8 cellular contexts compared by ENCODE assay signal in genomic region chr15:90351479-90352108, GRCh38. TPM values are rescaled to one million over a fixed set of nuclear protein-coding genes. Genes with fewer than 3 reads are reported as not detected.
DNase-seq lines count a peak whose midpoint lies in the region; ATAC-seq and TF ChIP-seq lines count a peak whose summit lies in the region.

No MANE protein-coding gene starts in this region.

- H3K27ac ChIP-seq in tibial nerve: peak overlapping the region in 1 of 4 donors; percentile 78

- H3K4me3 ChIP-seq in GM12865 (ENCODE audit: low read depth, low read length): peak overlapping the region; percentile 95
- H3K4me3 ChIP-seq in astrocyte of the cerebellum (ENCODE audit: low read depth, low read length): peak overlapping the region; percentile 88
- peak overlapping the region; percentile 38 for H3K4me3 ChIP-seq in kidney epithelial cell (ENCODE audit: low read depth, low read length)
- peak overlapping the region in 3 of 4 donors; percentile 58 to 97 (median 96) for H3K4me3 ChIP-seq in tibial nerve

- H3K36me3 ChIP-seq in kidney epithelial cell (ENCODE audit: control insufficient read depth, insufficient read depth, low read length) (no peaks in the 10 kb centered on the region), tibial nerve (no peaks in the 10 kb centered on the region)

- no peak for TF ChIP-seq POLR2A in tibial nerve (IDR thresholded peaks at IDR 0.05)

- WGBS in tibial nerve, 2 donors: 28 to 33% methylated on average over 23 of the region's 25 CpGs

- H3K4me1 ChIP-seq in tibial nerve: peaks cover 0 to 11% (median 2%) of the 10 kb centered on the region in 4 donors

- ATAC-seq in HG03442 (IDR thresholded peaks at IDR 0.05; ENCODE audit: unreplicated experiment) (peak; percentile 13), HG03280 (IDR thresholded peaks at IDR 0.05; ENCODE audit: unreplicated experiment) (no peak), GM19455 (IDR thresholded peaks at IDR 0.05; ENCODE audit: unreplicated experiment) (no peak)

- in situ Hi-C loops in astrocyte of the cerebellum (cut with HindIII; ENCODE audit: low sequenced_read_pairs): loop anchor here (5.0 kb wide), 1 partner anchor 86 kb away; no protein-coding TSS in a partner anchor

- H3K27me3 ChIP-seq in kidney epithelial cell (ENCODE audit: control insufficient read depth, insufficient read depth, low read length) (no peaks in the 10 kb centered on the region), tibial nerve (no peaks in the 10 kb centered on the region)

- H3K9me3 ChIP-seq in tibial nerve: no peaks in the 10 kb centered on the region

- DNase-seq in GM12865 (ENCODE audit: low read depth): no peak
- no peak for DNase-seq in astrocyte of the cerebellum (ENCODE audit: low read depth)
- no peak for DNase-seq in kidney epithelial cell (ENCODE audit: low read depth)
- no peak for DNase-seq in tibial nerve (ENCODE audit: low spot score in 2 of 2)
- no peak for DNase-seq in T1000 (lab: John Stamatoyannopoulos, UW)

- TF ChIP-seq CTCF in GM12865 (IDR thresholded peaks at IDR 0.05; ENCODE audit: insufficient read depth, low read depth, low read length, missing control alignments) (no peak), astrocyte of the cerebellum (IDR thresholded peaks at IDR 0.05; ENCODE audit: low read depth, low read length, missing control alignments) (no peak), kidney epithelial cell (IDR thresholded peaks at IDR 0.05; ENCODE audit: insufficient read depth, low read length, poor library complexity, severe bottlenecking) (no peak), tibial nerve (IDR thresholded peaks at IDR 0.05) (no peak)

- TF ChIP-seq EP300 in tibial nerve (IDR thresholded peaks at IDR 0.05): no peak

RNA-seq across cellular contexts. Expression of gene ZNF774, which starts 0.5 kb away (rescaled TPM):
- total RNA-seq in kidney epithelial cell (2.0 and 4.0 TPM in 2 replicates), tibial nerve (1 to 10 TPM in 2 of 4 donors, under 1 TPM in 2; 0.66 to 2.9 (median 1.2) TPM)

RNA-seq across cellular contexts. Expression of gene IQGAP1, which starts 36.4 kb away (rescaled TPM):
- total RNA-seq in kidney epithelial cell (197 and 205 TPM in 2 replicates), tibial nerve (100 to 1,000 TPM; 238 to 358 (median 282) TPM)

Comparison
In these comparisons a context has a peak if more than half of its experiments do, and no peak if none do; other contexts are left out.
1. H3K4me3 ChIP-seq: peak in every context shown above with its lines; median percentile 96 in tibial nerve; 95 in GM12865; 88 in astrocyte of the cerebellum; 38 in kidney epithelial cell.